Comparison of ENCODE assay signal across 24 cellular contexts in genomic region chr10:27150261-27150660, GRCh38. TPM values are rescaled to one million over a fixed set of nuclear protein-coding genes. Genes with fewer than 3 reads are reported as not detected.
DNase-seq lines count a peak whose midpoint lies in the region; ATAC-seq and TF ChIP-seq lines count a peak whose summit lies in the region.
"Had no signal": no experiment of that assay in that cellular context is flagged by ENCODE, and none has a peak within 500 bp of the region (broad histone marks: within the 10 kb centered on the region; RNA-seq: fewer than 3 reads in every experiment).

No MANE protein-coding gene starts in this region.

- DNase-seq in activated CD4-positive, alpha-beta T cell treated with anti-CD3 and anti-CD28 coated beads, Interleukin-2, amount 10 ng/mL, durations not matched to agents 7 days and 5 days: no peak
- DNase-seq in activated CD4-positive, alpha-beta T cell treated with anti-CD3 and anti-CD28 coated beads for 48 hours: no peak
- DNase-seq in CD4-positive, alpha-beta memory T cell: no peak
- DNase-seq in colonic mucosa (no peak), right atrium auricular region (ENCODE audit: low spot score) (no peak)
- DNase-seq: activated CD8-positive, alpha-beta memory T cell treated with anti-CD3 and anti-CD28 coated beads, Interleukin-2, amount 50 U/mL, for 48 hours; activated gamma-delta T cell treated with Interleukin-2 at 50 U/mL for 16 hours; anterior cingulate cortex; COR-L47; GOT3; islet precursor cell; NCI-H1092; NCI-H1930; NCI-H526 treated with DMSO at 0.1 percent for 48 hours; Peyer's patch; posterior cingulate gyrus; T-cell; upper lobe of right lung had no signal

- H3K4me3 ChIP-seq in CD4-positive, alpha-beta memory T cell (ENCODE audit: low read length in 2 of 2): no peak overlapping the region
- H3K4me3 ChIP-seq in colonic mucosa (no peak overlapping the region), right atrium auricular region (no peak overlapping the region)
- H3K4me3 ChIP-seq: A549, cardiac muscle cell, Peyer's patch, upper lobe of right lung had no signal

- H3K9ac ChIP-seq in colonic mucosa (ENCODE audit: low read depth in 2 of 2, low read length in 2 of 2): no peak overlapping the region

- H3K4me3 Mint-ChIP-seq in activated CD4-positive, alpha-beta T cell treated with anti-CD3 and anti-CD28 coated beads, Interleukin-2, amount 10 ng/mL, durations not matched to agents 7 days and 5 days: no peak overlapping the region
- peak overlapping the region in 3 of 8 donors; percentile 31 to 73 (median 58) for H3K4me3 Mint-ChIP-seq in CD4-positive, alpha-beta memory T cell
- peak overlapping the region; percentile 41 for H3K4me3 Mint-ChIP-seq in activated T-helper 17 cell treated with anti-CD3 and anti-CD28 coated beads, Interleukin-2, amount 50 U/mL, for 72 hours
- H3K4me3 Mint-ChIP-seq in nephron: peak overlapping the region; percentile 55 to 81 (median 67)
- H3K4me3 Mint-ChIP-seq: mesothelial cell of epicardium had no signal

- TF ChIP-seq CTCF in nephron (IDR thresholded peaks at IDR 0.05; ENCODE audit: unreplicated experiment in 3 of 3): no peak
- TF ChIP-seq CTCF in colonic mucosa (IDR thresholded peaks at IDR 0.05): no peak
- TF ChIP-seq CTCF in right atrium auricular region (IDR thresholded peaks at IDR 0.05): no peak

- no peaks in the 10 kb centered on the region for H3K9me3 ChIP-seq in CD4-positive, alpha-beta memory T cell (ENCODE audit: control insufficient read depth in 1 of 2, low read length in 2 of 2)
- H3K9me3 ChIP-seq in colonic mucosa (no peaks in the 10 kb centered on the region), right atrium auricular region (no peaks in the 10 kb centered on the region)
- H3K9me3 ChIP-seq: A549, Peyer's patch, upper lobe of right lung had no signal

- peaks cover 47% of the 10 kb centered on the region for H3K4me1 Mint-ChIP-seq in activated CD4-positive, alpha-beta T cell treated with anti-CD3 and anti-CD28 coated beads, Interleukin-2, amount 10 ng/mL, durations not matched to agents 7 days and 5 days
- peaks cover 24 to 65% (median 37%) of the 10 kb centered on the region in 4 donors for H3K4me1 Mint-ChIP-seq in CD4-positive, alpha-beta memory T cell
- peaks cover 18% of the 10 kb centered on the region for H3K4me1 Mint-ChIP-seq in activated T-helper 17 cell treated with anti-CD3 and anti-CD28 coated beads, Interleukin-2, amount 50 U/mL, for 72 hours
- peaks cover 25% of the 10 kb centered on the region for H3K4me1 Mint-ChIP-seq in nephron

- no peaks in the 10 kb centered on the region for H3K27me3 ChIP-seq in CD4-positive, alpha-beta memory T cell (ENCODE audit: insufficient read depth, low read length)
- H3K27me3 ChIP-seq in colonic mucosa (no peaks in the 10 kb centered on the region), right atrium auricular region (no peaks in the 10 kb centered on the region)
- H3K27me3 ChIP-seq: cardiac muscle cell, Peyer's patch, upper lobe of right lung had no signal

- H3K4me1 ChIP-seq in CD4-positive, alpha-beta memory T cell (ENCODE audit: insufficient read depth, low read length): peaks cover 29% of the 10 kb centered on the region
- peaks cover 2% of the 10 kb centered on the region for H3K4me1 ChIP-seq in colonic mucosa
- peaks cover 0 to 21% of the 10 kb centered on the region in 2 donors for H3K4me1 ChIP-seq in right atrium auricular region

- POLR2A ChIA-PET in activated CD4-positive, alpha-beta T cell treated with anti-CD3 and anti-CD28 coated beads, Interleukin-2, amount 10 ng/mL, durations not matched to agents 7 days and 5 days (lab: Charles Lee): no interaction called here
- POLR2A ChIA-PET in CD4-positive, alpha-beta memory T cell (lab: Charles Lee; ENCODE audit: partially characterized antibody): no interaction called here

- H3K27ac ChIP-seq in CD4-positive, alpha-beta memory T cell (ENCODE audit: low read depth, low read length): no peak overlapping the region
- H3K27ac ChIP-seq in colonic mucosa (no peak overlapping the region), right atrium auricular region (no peak overlapping the region)
- H3K27ac ChIP-seq: A549, cardiac muscle cell, Peyer's patch, upper lobe of right lung had no signal

- peaks cover 27% of the 10 kb centered on the region for H3K36me3 ChIP-seq in CD4-positive, alpha-beta memory T cell (ENCODE audit: insufficient read depth, low read length)
- peaks cover 11% of the 10 kb centered on the region for H3K36me3 ChIP-seq in colonic mucosa
- H3K36me3 ChIP-seq in right atrium auricular region: peaks cover 25% of the 10 kb centered on the region

- H3K36me3 Mint-ChIP-seq in activated CD4-positive, alpha-beta T cell treated with anti-CD3 and anti-CD28 coated beads, Interleukin-2, amount 10 ng/mL, durations not matched to agents 7 days and 5 days (ENCODE audit: low read depth): peaks cover 44% of the 10 kb centered on the region
- H3K36me3 Mint-ChIP-seq in CD4-positive, alpha-beta memory T cell: peaks cover 28 to 71% of the 10 kb centered on the region in 2 donors
- H3K36me3 Mint-ChIP-seq in activated T-helper 17 cell treated with anti-CD3 and anti-CD28 coated beads, Interleukin-2, amount 50 U/mL, for 72 hours (ENCODE audit: low read depth): peaks cover 96% of the 10 kb centered on the region
- H3K36me3 Mint-ChIP-seq in nephron (ENCODE audit: low read depth): peaks cover 50% of the 10 kb centered on the region

- intact Hi-C loops in CD4-positive, alpha-beta memory T cell (cut with micrococcal nuclease): loop anchor here (5.0 to 10.0 kb wide), 3 partner anchors 455 to 1185 kb away; partner anchors contain the start of gene PDSS1
- intact Hi-C loops in colonic mucosa (cut with DNase I): no loop called here

- CTCF ChIA-PET in activated CD4-positive, alpha-beta T cell treated with anti-CD3 and anti-CD28 coated beads, Interleukin-2, amount 10 ng/mL, durations not matched to agents 7 days and 5 days (lab: Charles Lee): interaction anchor here (0.5 to 1.1 kb wide), 2 partner anchors 31 to 1184 kb away, joined by 3 to 4 read pairs; no protein-coding TSS in a partner anchor
- CTCF ChIA-PET in CD4-positive, alpha-beta memory T cell (lab: Charles Lee; ENCODE audit: partially characterized antibody): interaction anchor here (0.7 to 1.0 kb wide), 2 partner anchors 27 to 58 kb away, joined by 3 to 5 read pairs; no protein-coding TSS in a partner anchor

- no peak for ATAC-seq in activated T-helper 17 cell treated with anti-CD3 and anti-CD28 coated beads, Interleukin-2, amount 50 U/mL, for 72 hours (replicated peaks)
- no peak for ATAC-seq in HG02852 (IDR thresholded peaks at IDR 0.05; ENCODE audit: unreplicated experiment)
- ATAC-seq: A549, T-cell, upper lobe of right lung had no signal

- H3K27ac Mint-ChIP-seq in activated CD4-positive, alpha-beta T cell treated with anti-CD3 and anti-CD28 coated beads, Interleukin-2, amount 10 ng/mL, durations not matched to agents 7 days and 5 days: peak overlapping the region; percentile 14
- H3K27ac Mint-ChIP-seq in CD4-positive, alpha-beta memory T cell: peak overlapping the region in 4 of 7 donors; percentile 3 to 87 (median 47)
- H3K27ac Mint-ChIP-seq in activated T-helper 17 cell treated with anti-CD3 and anti-CD28 coated beads, Interleukin-2, amount 50 U/mL, for 72 hours: no peak overlapping the region
- peak overlapping the region in 1 of 3 experiments; percentile 10 for H3K27ac Mint-ChIP-seq in nephron
- H3K27ac Mint-ChIP-seq: mesothelial cell of epicardium had no signal

- H3K27me3 Mint-ChIP-seq in activated CD4-positive, alpha-beta T cell treated with anti-CD3 and anti-CD28 coated beads, Interleukin-2, amount 10 ng/mL, durations not matched to agents 7 days and 5 days: no peaks in the 10 kb centered on the region
- no peaks in the 10 kb centered on the region for H3K27me3 Mint-ChIP-seq in CD4-positive, alpha-beta memory T cell
- no peaks in the 10 kb centered on the region for H3K27me3 Mint-ChIP-seq in activated T-helper 17 cell treated with anti-CD3 and anti-CD28 coated beads, Interleukin-2, amount 50 U/mL, for 72 hours
- H3K27me3 Mint-ChIP-seq in nephron (ENCODE audit: low read depth): no peaks in the 10 kb centered on the region
- H3K27me3 Mint-ChIP-seq: T-cell had no signal

- no peaks in the 10 kb centered on the region for H3K9me3 Mint-ChIP-seq in activated CD4-positive, alpha-beta T cell treated with anti-CD3 and anti-CD28 coated beads, Interleukin-2, amount 10 ng/mL, durations not matched to agents 7 days and 5 days
- H3K9me3 Mint-ChIP-seq in CD4-positive, alpha-beta memory T cell: peaks cover 0 to 3% (median 0%) of the 10 kb centered on the region in 8 donors
- no peaks in the 10 kb centered on the region for H3K9me3 Mint-ChIP-seq in activated T-helper 17 cell treated with anti-CD3 and anti-CD28 coated beads, Interleukin-2, amount 50 U/mL, for 72 hours
- no peaks in the 10 kb centered on the region for H3K9me3 Mint-ChIP-seq in nephron
- H3K9me3 Mint-ChIP-seq: mesothelial cell of epicardium, T-cell had no signal

RNA-seq across cellular contexts. Expression of gene YME1L1, which starts 3.9 kb away (rescaled TPM):
- total RNA-seq in activated CD4-positive, alpha-beta T cell treated with anti-CD3 and anti-CD28 coated beads, Interleukin-2, amount 10 ng/mL, durations not matched to agents 7 days and 5 days: 100 to 1,000 TPM; 105 to 127 TPM
- 100 to 1,000 TPM in 1 of 2 experiments, 10 to 100 TPM in 1; 94.8 to 101 TPM for total RNA-seq in CD4-positive, alpha-beta memory T cell
- polyA plus RNA-seq in CD4-positive, alpha-beta memory T cell: 100 to 1,000 TPM; 111 to 159 TPM
- 100 to 1,000 TPM; 111 to 123 TPM for total RNA-seq in activated T-helper 17 cell treated with anti-CD3 and anti-CD28 coated beads, Interleukin-2, amount 50 U/mL, for 72 hours
- total RNA-seq in colonic mucosa: 100 to 1,000 TPM; 102 to 113 TPM
- 10 to 100 TPM; 53.7 to 64.3 TPM for total RNA-seq in right atrium auricular region

RNA-seq across cellular contexts. Expression of gene MASTL, which starts 4.9 kb away (rescaled TPM):
- 10 to 100 TPM; 32.3 to 38.4 TPM for total RNA-seq in activated CD4-positive, alpha-beta T cell treated with anti-CD3 and anti-CD28 coated beads, Interleukin-2, amount 10 ng/mL, durations not matched to agents 7 days and 5 days
- total RNA-seq in CD4-positive, alpha-beta memory T cell: 1 to 10 TPM; 7.0 to 7.9 TPM
- polyA plus RNA-seq in CD4-positive, alpha-beta memory T cell: 1 to 10 TPM; 2.5 TPM
- total RNA-seq in activated T-helper 17 cell treated with anti-CD3 and anti-CD28 coated beads, Interleukin-2, amount 50 U/mL, for 72 hours: 10 to 100 TPM; 31.4 to 39.9 TPM
- total RNA-seq in colonic mucosa: 1 to 10 TPM; 6.4 to 9.1 TPM
- 1 to 10 TPM; 2.0 to 3.1 TPM for total RNA-seq in right atrium auricular region

RNA-seq across cellular contexts. Expression of gene ANKRD26, which starts 50.0 kb away (rescaled TPM):
- total RNA-seq in activated CD4-positive, alpha-beta T cell treated with anti-CD3 and anti-CD28 coated beads, Interleukin-2, amount 10 ng/mL, durations not matched to agents 7 days and 5 days: 10 to 100 TPM; 10.3 to 11.6 TPM
- 10 to 100 TPM; 10.7 to 11.6 TPM for total RNA-seq in CD4-positive, alpha-beta memory T cell
- polyA plus RNA-seq in CD4-positive, alpha-beta memory T cell: 1 to 10 TPM in 1 of 2 donors, under 1 TPM in 1; 0.65 to 1.6 TPM
- 1 to 10 TPM; 6.2 to 9.2 TPM for total RNA-seq in activated T-helper 17 cell treated with anti-CD3 and anti-CD28 coated beads, Interleukin-2, amount 50 U/mL, for 72 hours
- total RNA-seq in colonic mucosa (1 to 10 TPM; 5.1 to 7.0 TPM), right atrium auricular region (10 to 100 TPM in 1 of 2 donors, 1 to 10 TPM in 1; 3.9 to 11.0 TPM)
